8 cellular contexts compared by ENCODE assay signal in genomic region chr9:93453047-93453914, GRCh38. TPM values are rescaled to one million over a fixed set of nuclear protein-coding genes. Genes with fewer than 3 reads are reported as not detected.
DNase-seq lines count a peak whose midpoint lies in the region; ATAC-seq and TF ChIP-seq lines count a peak whose summit lies in the region.

TSS of gene FAM120AOS (minus strand) at chr9:93453581. CDS start at chr9:93452709, 872 bp downstream.

- no peak for TF ChIP-seq CTCF in fibroblast of pulmonary artery (IDR thresholded peaks at IDR 0.05; ENCODE audit: low read length, missing control alignments)

- peaks cover 17% of the 10 kb centered on the region for H3K36me3 Mint-ChIP-seq in natural killer cell treated with Interleukin-12 subunit alpha and Interleukin-12 subunit beta and Interleukin-15 and Interleukin-18, amount 100 ng/mL, for 72 hours

- DNase-seq in Daoy (ENCODE audit: low read depth) (peak; percentile 97), GOT3 (lab: John Stamatoyannopoulos, UW) (peak; percentile 43), LoVo (ENCODE audit: low spot score) (peak; percentile 92), SHP77 (lab: John Stamatoyannopoulos, UW) (peak; percentile 90 to 94), fibroblast of pulmonary artery (ENCODE audit: low read depth) (peak; percentile 96)
- DNase-seq in activated effector memory CD4-positive, alpha-beta T cell treated with Interleukin-2 at 50 U/mL for 16 hours = peak; percentile 72
- DNase-seq in natural killer cell treated with Interleukin-12 subunit alpha and Interleukin-12 subunit beta and Interleukin-15 and Interleukin-18, amount 100 ng/mL, for 72 hours (ENCODE audit: low spot score) = peak; percentile 92
- peak; percentile 87 for DNase-seq in stimulated activated naive CD8-positive, alpha-beta T cell treated with anti-CD3 and anti-CD28 coated beads, Interleukin-15, Interleukin-2, amounts not matched to agents 100 U/mL and 50 U/mL, for 24 hours

- no peaks in the 10 kb centered on the region for H3K27me3 Mint-ChIP-seq in natural killer cell treated with Interleukin-12 subunit alpha and Interleukin-12 subunit beta and Interleukin-15 and Interleukin-18, amount 100 ng/mL, for 72 hours

- ATAC-seq in natural killer cell treated with Interleukin-12 subunit alpha and Interleukin-12 subunit beta and Interleukin-15 and Interleukin-18, amount 100 ng/mL, for 72 hours = peak; percentile 80 to 89
- peak; percentile 73 for ATAC-seq in stimulated activated naive CD8-positive, alpha-beta T cell treated with anti-CD3 and anti-CD28 coated beads, Interleukin-15, Interleukin-2, amounts not matched to agents 100 U/mL and 50 U/mL, for 24 hours

- H3K4me3 Mint-ChIP-seq in natural killer cell treated with Interleukin-12 subunit alpha and Interleukin-12 subunit beta and Interleukin-15 and Interleukin-18, amount 100 ng/mL, for 72 hours = peak within 1 kb of the TSS; percentile 90

- peak within 1 kb of the TSS; percentile 87 to 92 for H3K27ac Mint-ChIP-seq in natural killer cell treated with Interleukin-12 subunit alpha and Interleukin-12 subunit beta and Interleukin-15 and Interleukin-18, amount 100 ng/mL, for 72 hours

- no peaks in the 10 kb centered on the region for H3K9me3 Mint-ChIP-seq in natural killer cell treated with Interleukin-12 subunit alpha and Interleukin-12 subunit beta and Interleukin-15 and Interleukin-18, amount 100 ng/mL, for 72 hours

- H3K4me3 ChIP-seq in fibroblast of pulmonary artery (replicated peaks; ENCODE audit: low read depth, low read length) = peak within 1 kb of the TSS; percentile 90

- H3K4me1 Mint-ChIP-seq in natural killer cell treated with Interleukin-12 subunit alpha and Interleukin-12 subunit beta and Interleukin-15 and Interleukin-18, amount 100 ng/mL, for 72 hours (ENCODE audit: low read depth in 2 of 2) = peaks cover 34 to 53% of the 10 kb centered on the region in 2 donors

RNA-seq across cellular contexts. Expression of gene FAM120AOS, which starts in this region (rescaled TPM):
- 37.0 and 60.6 TPM in 2 replicates for total RNA-seq in Daoy (2014; rRNA removed; shearing (Covaris generic))
- 10 to 100 TPM; 28.6 to 36.0 TPM for total RNA-seq in natural killer cell treated with Interleukin-12 subunit alpha and Interleukin-12 subunit beta and Interleukin-15 and Interleukin-18, amount 100 ng/mL, for 72 hours

Comparison
In these comparisons a context has a peak if more than half of its experiments do, and no peak if none do; other contexts are left out.
1. Peak in every context shown above with its lines: DNase-seq, ATAC-seq and H3K4me3 ChIP-seq.
2. DNase-seq: peak in every context shown above with its lines; median percentile 97 in Daoy; 96 in fibroblast of pulmonary artery; 92 in LoVo; 92 in SHP77; 92 in natural killer cell treated with Interleukin-12 subunit alpha and Interleukin-12 subunit beta and Interleukin-15 and Interleukin-18, amount 100 ng/mL, for 72 hours; 87 in stimulated activated naive CD8-positive, alpha-beta T cell treated with anti-CD3 and anti-CD28 coated beads, Interleukin-15, Interleukin-2, amounts not matched to agents 100 U/mL and 50 U/mL, for 24 hours; 72 in activated effector memory CD4-positive, alpha-beta T cell treated with Interleukin-2 at 50 U/mL for 16 hours; 43 in GOT3.